8 cellular contexts compared by ENCODE assay signal in the genomic region with DNA sequence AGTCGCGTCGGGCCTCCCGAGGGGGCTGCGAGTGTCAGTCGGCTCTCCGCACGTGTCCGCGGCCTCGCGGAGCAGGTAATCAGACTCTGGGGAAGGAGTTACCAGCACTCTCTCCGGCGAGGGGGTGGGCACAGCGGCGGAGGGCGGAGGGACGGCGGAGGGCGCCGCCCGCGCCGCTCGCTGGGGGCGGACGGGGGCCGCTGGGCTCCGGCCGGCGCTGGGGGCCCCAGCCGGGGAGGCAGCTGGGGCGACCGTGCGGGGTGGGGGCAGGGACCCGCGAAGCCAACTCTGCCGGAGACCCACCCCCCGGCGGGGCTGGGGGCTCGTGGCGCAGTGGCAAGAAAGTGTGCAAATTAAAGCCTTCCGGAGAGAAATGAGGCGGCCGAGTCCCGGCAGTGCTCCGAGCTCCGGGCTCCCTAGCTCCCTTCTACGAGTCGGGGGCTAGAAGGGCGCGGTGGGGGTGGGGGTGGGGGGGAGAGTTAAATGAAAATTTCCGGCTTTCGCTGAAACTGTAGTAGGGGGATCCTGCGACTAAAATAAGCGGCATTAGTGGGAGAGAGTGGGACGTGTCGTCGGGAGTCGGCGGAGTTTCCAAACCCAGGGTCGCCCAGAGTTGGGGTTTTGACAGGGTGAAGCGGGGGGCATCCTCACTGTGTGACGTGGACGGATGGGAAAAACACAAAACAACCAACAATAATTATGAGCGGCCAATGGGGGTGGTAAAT. TPM values are rescaled to one million over a fixed set of nuclear protein-coding genes. Genes with fewer than 3 reads are reported as not detected.
DNase-seq lines count a peak whose midpoint lies in the region; ATAC-seq, FAIRE-seq and TF ChIP-seq lines count a peak whose summit lies in the region.

A gene (minus strand): TSS at position 85 of the 725 bp plus-strand sequence. CDS start 3,250 bp downstream, outside the sequence.

- peak within 1 kb of the TSS; percentile 91 for H3K4me2 ChIP-seq in parathyroid adenoma (ENCODE audit: low read length)

- H3K4me1 Mint-ChIP-seq in glutamatergic neuron (ENCODE audit: low read depth, unreplicated experiment) = peaks cover 15% of the 10 kb centered on the region

- no peaks in the 10 kb centered on the region for H3K36me3 Mint-ChIP-seq in glutamatergic neuron (ENCODE audit: unreplicated experiment)

- peaks cover 4% of the 10 kb centered on the region for H3K79me2 ChIP-seq in parathyroid adenoma

- TF ChIP-seq CTCF in RWPE2 (IDR thresholded peaks at IDR 0.05; ENCODE audit: poor library complexity, severe bottlenecking) (no peak), glutamatergic neuron (IDR thresholded peaks at IDR 0.05; ENCODE audit: partially characterized antibody, unreplicated experiment) (no peak), parathyroid adenoma (IDR thresholded peaks at IDR 0.05) (no peak)

- H3K27ac ChIP-seq in RWPE2 (ENCODE audit: poor library complexity, severe bottlenecking) = peak within 1 kb of the TSS; percentile 90
- peak within 1 kb of the TSS; percentile 89 for H3K27ac ChIP-seq in parathyroid adenoma

- H3K4me3 ChIP-seq in RWPE2 (ENCODE audit: severe bottlenecking) (peak within 1 kb of the TSS; percentile 85), parathyroid adenoma (ENCODE audit: low read depth, low read length) (peak within 1 kb of the TSS; percentile 86)

- H3K36me3 ChIP-seq in RWPE2 (ENCODE audit: low read depth) (peaks cover 12% of the 10 kb centered on the region), parathyroid adenoma (ENCODE audit: control insufficient read depth, insufficient read depth, low read length) (no peaks in the 10 kb centered on the region)

- peak; percentile 94 for FAIRE-seq in urothelium cell line (lab: Jason Lieb, UNC)

- DNase-seq in A172 (ENCODE audit: low spot score) (peak; percentile 42), RWPE2 (ENCODE audit: low spot score) (peak; percentile 83), activated gamma-delta T cell treated with Interleukin-2 at 50 U/mL for 16 hours (peak; percentile 62), glutamatergic neuron (peak; percentile 71), urothelium cell line (ENCODE audit: low spot score) (peak; percentile 94)

- H3K9me3 Mint-ChIP-seq in glutamatergic neuron (ENCODE audit: unreplicated experiment) = peaks cover 17% of the 10 kb centered on the region

- no peak within 1 kb of the TSS for H3K9ac ChIP-seq in parathyroid adenoma

- H2AFZ ChIP-seq in parathyroid adenoma = peak within 1 kb of the TSS; percentile 85

- ATAC-seq in GM18867 (IDR thresholded peaks at IDR 0.05; ENCODE audit: unreplicated experiment) (peak; percentile 47), HG03196 (IDR thresholded peaks at IDR 0.05; ENCODE audit: unreplicated experiment) (peak; percentile 32), RWPE2 (ENCODE audit: low read depth) (peak; percentile 47)

- H3K4me3 Mint-ChIP-seq in glutamatergic neuron (ENCODE audit: unreplicated experiment) = peak within 1 kb of the TSS; percentile 99

- peaks cover 13% of the 10 kb centered on the region for H3K27me3 Mint-ChIP-seq in glutamatergic neuron (ENCODE audit: unreplicated experiment)

- H3K9me3 ChIP-seq in RWPE2 (ENCODE audit: severe bottlenecking) (no peaks in the 10 kb centered on the region), parathyroid adenoma (ENCODE audit: control insufficient read depth, low read length) (no peaks in the 10 kb centered on the region)

- peak within 1 kb of the TSS; percentile 62 for H3K27ac Mint-ChIP-seq in glutamatergic neuron (ENCODE audit: unreplicated experiment)

- H3K27me3 ChIP-seq in RWPE2 (ENCODE audit: insufficient read depth, poor library complexity, severe bottlenecking) = no peaks in the 10 kb centered on the region
- no peaks in the 10 kb centered on the region for H3K27me3 ChIP-seq in parathyroid adenoma (ENCODE audit: control insufficient read depth, insufficient read depth, low read length)

- H3K4me1 ChIP-seq in RWPE2 (ENCODE audit: insufficient read depth, poor library complexity, severe bottlenecking) = peaks cover 32% of the 10 kb centered on the region
- H3K4me1 ChIP-seq in parathyroid adenoma = peaks cover 4% of the 10 kb centered on the region

RNA-seq across cellular contexts. Expression of the gene that starts here (rescaled TPM):
- 136 and 140 TPM in 2 replicates for total RNA-seq in A172 (2014; rRNA removed; shearing (Covaris generic))
- total RNA-seq in glutamatergic neuron (ENCODE audit: unreplicated experiment) = 111 TPM

Comparison
In these comparisons a context has a peak if more than half of its experiments do, and no peak if none do; other contexts are left out.
1. Peak in every context shown above with its lines: DNase-seq, ATAC-seq, H3K4me3 ChIP-seq and H3K27ac ChIP-seq.
2. DNase-seq: peak in every context shown above with its lines; median percentile 94 in urothelium cell line; 83 in RWPE2; 71 in glutamatergic neuron; 62 in activated gamma-delta T cell treated with Interleukin-2 at 50 U/mL for 16 hours; 42 in A172.